In genomic region chr18:63311481-63312409, GRCh38 we compare ENCODE assay signal across 9 cellular contexts. TPM values are rescaled to one million over a fixed set of nuclear protein-coding genes. Genes with fewer than 3 reads are reported as not detected.
A peak's percentile ranks its signal among the peaks of the same experiment; 100 is the strongest.
DNase-seq lines count a peak whose midpoint lies in the region; ATAC-seq and TF ChIP-seq lines count a peak whose summit lies in the region.
"Had no signal": no experiment of that assay in that cellular context is flagged by ENCODE, and none has a peak within 500 bp of the region (broad histone marks: within the 10 kb centered on the region; RNA-seq: fewer than 3 reads in every experiment).

No MANE protein-coding gene starts in this region.

- H3K36me3 ChIP-seq in CD8-positive, alpha-beta T cell (ENCODE audit: insufficient read depth, low read length) = no peaks in the 10 kb centered on the region
- H3K36me3 ChIP-seq in transverse colon = no peaks in the 10 kb centered on the region

- H3K9me3 Mint-ChIP-seq in CD8-positive, alpha-beta T cell = no peaks in the 10 kb centered on the region
- no peaks in the 10 kb centered on the region for H3K9me3 Mint-ChIP-seq in activated T-helper 1 cell treated with anti-CD3 and anti-CD28 coated beads, Interleukin-12 subunit alpha, Interleukin-12 subunit beta, Interleukin-2, Interleukin-4 antibody, amounts not matched to agents 30 ng/mL and 10 ng/mL and 1 ng/mL, durations not matched to agents 14 hours and 24 hours and 36 hours

- in situ Hi-C loops in KBM-7 (cut with MboI; ENCODE audit: low pct_unique_long_range_greater_than_20kb, low sequenced_read_pairs) = loop anchor here (25.0 kb wide), 1 partner anchor 174 kb away; no protein-coding TSS in a partner anchor
- in situ Hi-C loops in transverse colon (cut with MboI; ENCODE audit: low pct_ligation_motif_present in 1 of 4, low pct_unique_long_range_greater_than_20kb in 1 of 4, low sequenced_read_pairs in 3 of 4) = loop anchor here in 1 of 4 donors (10.0 kb wide), 1 partner anchor 177 kb away; no protein-coding TSS in a partner anchor

- TF ChIP-seq POLR2A in transverse colon (IDR thresholded peaks at IDR 0.05) = no peak

- no peak for TF ChIP-seq CTCF in CD8-positive, alpha-beta T cell (IDR thresholded peaks at IDR 0.05)
- TF ChIP-seq CTCF in transverse colon (IDR thresholded peaks at IDR 0.05) = no peak

- no peak for TF ChIP-seq EP300 in transverse colon (IDR thresholded peaks at IDR 0.05; ENCODE audit: low read depth)

- no peak for ATAC-seq in CD8-positive, alpha-beta T cell
- peak; percentile 53 for ATAC-seq in GM19043 (IDR thresholded peaks at IDR 0.05; ENCODE audit: low read depth, unreplicated experiment)
- ATAC-seq in HG02973 (IDR thresholded peaks at IDR 0.05; ENCODE audit: unreplicated experiment) = peak; percentile 66

- intact Hi-C loops in CD8-positive, alpha-beta T cell (cut with DNase I, micrococcal nuclease) = loop anchor here in 1 of 2 experiments (5.0 kb wide), 1 partner anchor 784 kb away; no protein-coding TSS in a partner anchor
- intact Hi-C loops in activated T-helper 1 cell treated with anti-CD3 and anti-CD28 coated beads, Interleukin-12 subunit alpha, Interleukin-12 subunit beta, Interleukin-2, Interleukin-4 antibody, amounts not matched to agents 30 ng/mL and 10 ng/mL and 1 ng/mL, durations not matched to agents 14 hours and 24 hours and 36 hours (cut with micrococcal nuclease) = loop anchor here (10.0 kb wide), 1 partner anchor 787 kb away; the partner anchor contains the start of gene ZCCHC2
- intact Hi-C loops in transverse colon (cut with DNase I; ENCODE audit: low total_unique reads) = no loop called here

- H3K9me3 ChIP-seq in CD8-positive, alpha-beta T cell (ENCODE audit: low read length) = no peaks in the 10 kb centered on the region
- H3K9me3 ChIP-seq in transverse colon = no peaks in the 10 kb centered on the region

- POLR2A ChIA-PET in CD8-positive, alpha-beta T cell (lab: Charles Lee) = interaction anchor here (1.0 to 2.4 kb wide), 8 partner anchors 10 to 154 kb away, joined by 3 to 12 read pairs (median 4); no protein-coding TSS in a partner anchor

- no peaks in the 10 kb centered on the region for H3K27me3 ChIP-seq in CD8-positive, alpha-beta T cell (ENCODE audit: insufficient read depth, low read length)
- H3K27me3 ChIP-seq in transverse colon = no peaks in the 10 kb centered on the region

- WGBS in transverse colon (ENCODE audit: low coverage in 1 of 2), 2 donors = 69 to 83% methylated on average over 8 to 10 of the region's 10 CpGs

- H3K27ac Mint-ChIP-seq in CD8-positive, alpha-beta T cell = peak overlapping the region; percentile 90
- H3K27ac Mint-ChIP-seq in activated T-helper 1 cell treated with anti-CD3 and anti-CD28 coated beads, Interleukin-12 subunit alpha, Interleukin-12 subunit beta, Interleukin-2, Interleukin-4 antibody, amounts not matched to agents 30 ng/mL and 10 ng/mL and 1 ng/mL, durations not matched to agents 14 hours and 24 hours and 36 hours = peak overlapping the region; percentile 32

- CTCF ChIA-PET in CD8-positive, alpha-beta T cell (lab: Charles Lee) = interaction anchor here (1.1 to 3.3 kb wide), 11 partner anchors 10 to 295 kb away, joined by 3 to 15 read pairs (median 5); no protein-coding TSS in a partner anchor

- H3K4me1 Mint-ChIP-seq in CD8-positive, alpha-beta T cell (ENCODE audit: low read depth) = peaks cover 87% of the 10 kb centered on the region
- peaks cover 86% of the 10 kb centered on the region for H3K4me1 Mint-ChIP-seq in activated T-helper 1 cell treated with anti-CD3 and anti-CD28 coated beads, Interleukin-12 subunit alpha, Interleukin-12 subunit beta, Interleukin-2, Interleukin-4 antibody, amounts not matched to agents 30 ng/mL and 10 ng/mL and 1 ng/mL, durations not matched to agents 14 hours and 24 hours and 36 hours (ENCODE audit: low read depth)

- no peak overlapping the region for H3K4me3 ChIP-seq in CD8-positive, alpha-beta T cell (ENCODE audit: low read depth, low read length)
- no peak overlapping the region for H3K4me3 ChIP-seq in transverse colon

- H3K4me1 ChIP-seq in CD8-positive, alpha-beta T cell (ENCODE audit: insufficient read depth, low read length) = peaks cover 83% of the 10 kb centered on the region
- H3K4me1 ChIP-seq in transverse colon = peaks cover 3 to 47% (median 10%) of the 10 kb centered on the region in 4 donors

- DNase-seq in CD8-positive, alpha-beta T cell = no peak
- no peak for DNase-seq in activated T-helper 1 cell treated with anti-CD3 and anti-CD28 coated beads, Interleukin-12 subunit alpha, Interleukin-12 subunit beta, Interleukin-2, Interleukin-4 antibody, amounts not matched to agents 30 ng/mL and 10 ng/mL and 1 ng/mL, durations not matched to agents 14 hours and 24 hours and 36 hours (ENCODE audit: low spot score)
- no peak for DNase-seq in KBM-7
- no peak for DNase-seq in GM19238 (ENCODE audit: insufficient read length, low spot score)
- DNase-seq in transverse colon = no peak
- DNase-seq in nucleus accumbens (lab: John Stamatoyannopoulos, UW) = no peak
- DNase-seq: MM.1S had no signal

- peaks cover 12% of the 10 kb centered on the region for H3K36me3 Mint-ChIP-seq in CD8-positive, alpha-beta T cell
- H3K36me3 Mint-ChIP-seq in activated T-helper 1 cell treated with anti-CD3 and anti-CD28 coated beads, Interleukin-12 subunit alpha, Interleukin-12 subunit beta, Interleukin-2, Interleukin-4 antibody, amounts not matched to agents 30 ng/mL and 10 ng/mL and 1 ng/mL, durations not matched to agents 14 hours and 24 hours and 36 hours (ENCODE audit: low read depth) = peaks cover 55% of the 10 kb centered on the region

- no peaks in the 10 kb centered on the region for H3K27me3 Mint-ChIP-seq in CD8-positive, alpha-beta T cell (ENCODE audit: low read depth)
- no peaks in the 10 kb centered on the region for H3K27me3 Mint-ChIP-seq in activated T-helper 1 cell treated with anti-CD3 and anti-CD28 coated beads, Interleukin-12 subunit alpha, Interleukin-12 subunit beta, Interleukin-2, Interleukin-4 antibody, amounts not matched to agents 30 ng/mL and 10 ng/mL and 1 ng/mL, durations not matched to agents 14 hours and 24 hours and 36 hours (ENCODE audit: insufficient read depth)

- H3K4me3 Mint-ChIP-seq in CD8-positive, alpha-beta T cell = peak overlapping the region; percentile 79
- H3K4me3 Mint-ChIP-seq in activated T-helper 1 cell treated with anti-CD3 and anti-CD28 coated beads, Interleukin-12 subunit alpha, Interleukin-12 subunit beta, Interleukin-2, Interleukin-4 antibody, amounts not matched to agents 30 ng/mL and 10 ng/mL and 1 ng/mL, durations not matched to agents 14 hours and 24 hours and 36 hours = peak overlapping the region; percentile 53

- H3K27ac ChIP-seq in CD8-positive, alpha-beta T cell (ENCODE audit: low read depth, low read length) = no peak overlapping the region
- no peak overlapping the region for H3K27ac ChIP-seq in transverse colon

RNA-seq across cellular contexts. Expression of gene BCL2, which starts 7.8 kb away (rescaled TPM):
- total RNA-seq in CD8-positive, alpha-beta T cell = 10 to 100 TPM; 39.5 to 40.5 TPM
- 95.9 and 97.1 TPM in 2 replicates for total RNA-seq in activated T-helper 1 cell treated with anti-CD3 and anti-CD28 coated beads, Interleukin-12 subunit alpha, Interleukin-12 subunit beta, Interleukin-2, Interleukin-4 antibody, amounts not matched to agents 30 ng/mL and 10 ng/mL and 1 ng/mL, durations not matched to agents 14 hours and 24 hours and 36 hours
- 10 to 100 TPM; 14.3 to 34.8 (median 23.5) TPM for total RNA-seq in transverse colon

RNA-seq across cellular contexts. Expression of gene KDSR, which starts 55.3 kb away (rescaled TPM):
- 10 to 100 TPM; 12.8 to 13.9 TPM for total RNA-seq in CD8-positive, alpha-beta T cell
- 72.2 and 83.5 TPM in 2 replicates for total RNA-seq in activated T-helper 1 cell treated with anti-CD3 and anti-CD28 coated beads, Interleukin-12 subunit alpha, Interleukin-12 subunit beta, Interleukin-2, Interleukin-4 antibody, amounts not matched to agents 30 ng/mL and 10 ng/mL and 1 ng/mL, durations not matched to agents 14 hours and 24 hours and 36 hours
- total RNA-seq in transverse colon = 10 to 100 TPM; 13.1 to 37.2 (median 28.3) TPM
